ENCODE assay signal across 14 cellular contexts in genomic region chr14:51592836-51593235, GRCh38. TPM values are rescaled to one million over a fixed set of nuclear protein-coding genes. Genes with fewer than 3 reads are reported as not detected.
DNase-seq lines count a peak whose midpoint lies in the region; ATAC-seq and TF ChIP-seq lines count a peak whose summit lies in the region.
"Had no signal": no experiment of that assay in that cellular context is flagged by ENCODE, and none has a peak within 500 bp of the region (broad histone marks: within the 10 kb centered on the region; RNA-seq: fewer than 3 reads in every experiment).

No MANE protein-coding gene starts in this region.

- TF ChIP-seq CTCF in endothelial cell (IDR thresholded peaks at IDR 0.05; ENCODE audit: unreplicated experiment), result no peak

- H3K9me3 Mint-ChIP-seq in stimulated activated naive CD8-positive, alpha-beta T cell treated with anti-CD3 and anti-CD28 coated beads, Interleukin-15, amount 100 ng/mL, for 72 hours, result no peaks in the 10 kb centered on the region
- H3K9me3 Mint-ChIP-seq in activated T-helper 17 cell treated with anti-CD3 and anti-CD28 coated beads, Interleukin-2, amount 50 U/mL, for 72 hours, result no peaks in the 10 kb centered on the region
- H3K9me3 Mint-ChIP-seq in endothelial cell (ENCODE audit: unreplicated experiment), result no peaks in the 10 kb centered on the region
- H3K9me3 Mint-ChIP-seq: HFFc6 had no signal

- peak; percentile 69 for ATAC-seq in stimulated activated naive CD8-positive, alpha-beta T cell treated with anti-CD3 and anti-CD28 coated beads, Interleukin-15, amount 100 ng/mL, for 72 hours
- no peak for ATAC-seq in stimulated activated naive CD8-positive, alpha-beta T cell treated with anti-CD3 and anti-CD28 coated beads, Interleukin-15, Interleukin-2, amounts not matched to agents 100 U/mL and 50 U/mL, for 24 hours
- ATAC-seq in activated T-helper 17 cell treated with anti-CD3 and anti-CD28 coated beads, Interleukin-2, amount 50 U/mL, for 72 hours (replicated peaks), result peak; percentile 34
- no peak for ATAC-seq in HG02981 (IDR thresholded peaks at IDR 0.05; ENCODE audit: unreplicated experiment)
- ATAC-seq in esophagus mucosa, result no peak

- no peak overlapping the region for H3K4me3 Mint-ChIP-seq in stimulated activated naive CD8-positive, alpha-beta T cell treated with anti-CD3 and anti-CD28 coated beads, Interleukin-15, amount 100 ng/mL, for 72 hours
- no peak overlapping the region for H3K4me3 Mint-ChIP-seq in activated T-helper 17 cell treated with anti-CD3 and anti-CD28 coated beads, Interleukin-2, amount 50 U/mL, for 72 hours
- no peak overlapping the region for H3K4me3 Mint-ChIP-seq in endothelial cell (ENCODE audit: unreplicated experiment)
- H3K4me3 Mint-ChIP-seq: HFFc6 had no signal

- no peak for DNase-seq in stimulated activated naive CD8-positive, alpha-beta T cell treated with anti-CD3 and anti-CD28 coated beads, Interleukin-15, amount 100 ng/mL, for 72 hours
- DNase-seq in stimulated activated naive CD8-positive, alpha-beta T cell treated with anti-CD3 and anti-CD28 coated beads, Interleukin-15, Interleukin-2, amounts not matched to agents 100 U/mL and 50 U/mL, for 24 hours, result no peak
- peak; percentile 1 for DNase-seq in NAMALWA (ENCODE audit: low spot score)
- no peak for DNase-seq in endothelial cell (ENCODE audit: low spot score)
- DNase-seq in NCI-H2171 treated with DMSO at 0.1 percent for 48 hours (lab: John Stamatoyannopoulos, UW), result no peak
- DNase-seq: HFFc6, NCI-H1105, NCI-H2081, NCI-H510A, NCI-H82, PC-9 had no signal

- no peaks in the 10 kb centered on the region for H3K36me3 Mint-ChIP-seq in activated T-helper 17 cell treated with anti-CD3 and anti-CD28 coated beads, Interleukin-2, amount 50 U/mL, for 72 hours (ENCODE audit: low read depth)
- no peaks in the 10 kb centered on the region for H3K36me3 Mint-ChIP-seq in endothelial cell (ENCODE audit: low read depth, unreplicated experiment)

- H3K27ac Mint-ChIP-seq in stimulated activated naive CD8-positive, alpha-beta T cell treated with anti-CD3 and anti-CD28 coated beads, Interleukin-15, amount 100 ng/mL, for 72 hours, result no peak overlapping the region
- H3K27ac Mint-ChIP-seq in activated T-helper 17 cell treated with anti-CD3 and anti-CD28 coated beads, Interleukin-2, amount 50 U/mL, for 72 hours, result no peak overlapping the region
- no peak overlapping the region for H3K27ac Mint-ChIP-seq in endothelial cell (ENCODE audit: unreplicated experiment)

- H3K27me3 Mint-ChIP-seq in stimulated activated naive CD8-positive, alpha-beta T cell treated with anti-CD3 and anti-CD28 coated beads, Interleukin-15, amount 100 ng/mL, for 72 hours, result peaks cover 14% of the 10 kb centered on the region
- H3K27me3 Mint-ChIP-seq in activated T-helper 17 cell treated with anti-CD3 and anti-CD28 coated beads, Interleukin-2, amount 50 U/mL, for 72 hours, result peaks cover 8% of the 10 kb centered on the region
- no peaks in the 10 kb centered on the region for H3K27me3 Mint-ChIP-seq in endothelial cell (ENCODE audit: unreplicated experiment)

- H3K4me1 Mint-ChIP-seq in stimulated activated naive CD8-positive, alpha-beta T cell treated with anti-CD3 and anti-CD28 coated beads, Interleukin-15, amount 100 ng/mL, for 72 hours, result peaks cover 6% of the 10 kb centered on the region
- H3K4me1 Mint-ChIP-seq in activated T-helper 17 cell treated with anti-CD3 and anti-CD28 coated beads, Interleukin-2, amount 50 U/mL, for 72 hours, result no peaks in the 10 kb centered on the region
- peaks cover 2% of the 10 kb centered on the region for H3K4me1 Mint-ChIP-seq in endothelial cell (ENCODE audit: unreplicated experiment)

RNA-seq across cellular contexts. Expression of gene FRMD6, which starts 58.9 kb away (rescaled TPM):
- 1 to 10 TPM; 3.4 to 5.9 TPM for total RNA-seq in activated T-helper 17 cell treated with anti-CD3 and anti-CD28 coated beads, Interleukin-2, amount 50 U/mL, for 72 hours
- total RNA-seq in endothelial cell (ENCODE audit: unreplicated experiment) (45.3 TPM), esophagus mucosa (92.0 TPM)

Comparison
In these comparisons a context has a peak if more than half of its experiments do, and no peak if none do; other contexts are left out.
1. ATAC-seq: peak in stimulated activated naive CD8-positive, alpha-beta T cell treated with anti-CD3 and anti-CD28 coated beads, Interleukin-15, amount 100 ng/mL, for 72 hours (single experiment) and activated T-helper 17 cell treated with anti-CD3 and anti-CD28 coated beads, Interleukin-2, amount 50 U/mL, for 72 hours (single experiment); none in stimulated activated naive CD8-positive, alpha-beta T cell treated with anti-CD3 and anti-CD28 coated beads, Interleukin-15, Interleukin-2, amounts not matched to agents 100 U/mL and 50 U/mL, for 24 hours (single experiment), HG02981 (single experiment) and esophagus mucosa (single experiment).